ENCODE assay signal across 36 cellular contexts in genomic region chr19:15897026-15897737, GRCh38. TPM values are rescaled to one million over a fixed set of nuclear protein-coding genes. Genes with fewer than 3 reads are reported as not detected.
"Had no signal": no experiment of that assay in that cellular context is flagged by ENCODE, and none has a peak within 500 bp of the region (broad histone marks: within the 10 kb centered on the region; RNA-seq: fewer than 3 reads in every experiment).

No MANE protein-coding gene starts in this region.

- H3K9me3 Mint-ChIP-seq: dendritic cell treated with granulocyte-macrophage colony-stimulating factor and Interleukin-4, amounts not matched to agents 40 ng/mL and 50 ng/mL, for 4 days; natural killer cell; stimulated activated naive CD8-positive, alpha-beta T cell treated with anti-CD3 and anti-CD28 coated beads, Interleukin-15, amount 100 ng/mL, for 72 hours had no signal

- H3K4me1 Mint-ChIP-seq: memory B cell, natural killer cell had no signal

- H3K36me3 ChIP-seq: colonic mucosa, gastrocnemius medialis, heart left ventricle, neutrophil, pancreas, suprapubic skin, vagina had no signal

- H3K27me3 ChIP-seq: colonic mucosa, hepatocyte, pancreas, vagina had no signal

- H3K4me3 ChIP-seq: colonic mucosa, gastrocnemius medialis, heart left ventricle, hepatocyte, lung, pancreas, smooth muscle cell, suprapubic skin, vagina had no signal

- H3K9me3 ChIP-seq: colonic mucosa, gastrocnemius medialis, heart left ventricle, neutrophil, pancreas, suprapubic skin, vagina had no signal

- H3K36me3 Mint-ChIP-seq: natural killer cell had no signal

- H3K4me1 ChIP-seq: colonic mucosa, gastrocnemius medialis, pancreas, vagina had no signal

- DNase-seq: effector memory CD4-positive, alpha-beta T cell; foreskin fibroblast; gastrocnemius medialis; heart left ventricle; left ventricle myocardium superior; natural killer cell; stimulated activated CD4-positive, alpha-beta T cell treated with anti-CD3 and anti-CD28 coated beads, Interleukin-12 subunit alpha, Interleukin-12 subunit beta, amount 100 ng/mL, for 4 hours; stimulated activated CD4-positive, alpha-beta T cell treated with anti-CD3 and anti-CD28 coated beads, Interleukin-1b, Interleukin-23, amount 100 ng/mL, for 48 hours; stimulated activated CD4-positive, alpha-beta T cell treated with anti-CD3 and anti-CD28 coated beads, Interleukin-4, amount 100 ng/mL, for 1 hour; stimulated activated CD8-positive, alpha-beta memory T cell treated with anti-CD3 and anti-CD28 coated beads, Interleukin-4, amount 100 ng/mL, for 48 hours; stimulated activated naive CD4-positive, alpha-beta T cell; stimulated activated naive CD8-positive, alpha-beta T cell treated with anti-CD3 and anti-CD28 coated beads, Interleukin-15, amount 100 ng/mL, for 72 hours; trophoblast cell had no signal

- FAIRE-seq: endometrium, pancreas had no signal

- H3K27ac Mint-ChIP-seq: dendritic cell treated with granulocyte-macrophage colony-stimulating factor and Interleukin-4, amounts not matched to agents 40 ng/mL and 50 ng/mL, for 4 days; memory B cell; natural killer cell had no signal

- H3K4me3 Mint-ChIP-seq: dendritic cell treated with granulocyte-macrophage colony-stimulating factor and Interleukin-4, amounts not matched to agents 40 ng/mL and 50 ng/mL, for 4 days; memory B cell; natural killer cell; stimulated activated naive CD8-positive, alpha-beta T cell treated with anti-CD3 and anti-CD28 coated beads, Interleukin-15, amount 100 ng/mL, for 72 hours had no signal

- H3K27ac ChIP-seq: colonic mucosa, gastrocnemius medialis, heart left ventricle, hepatocyte, neutrophil, pancreas, suprapubic skin, vagina had no signal

RNA-seq across cellular contexts. Expression of gene CYP4F2, which starts 0.7 kb away (rescaled TPM):
- total RNA-seq: chondrocyte, glomerular endothelial cell, heart left ventricle, hepatocyte, kidney epithelial cell, left ventricle myocardium superior, mononuclear cell, omental fat pad, posterior vena cava, pulmonary artery endothelial cell, sciatic nerve, smooth muscle cell had no signal
- polyA plus RNA-seq: heart left ventricle, hepatocyte, lung, neural cell, smooth muscle cell had no signal

RNA-seq across cellular contexts. Expression of gene CYP4F11, which starts 37.1 kb away (rescaled TPM):
- total RNA-seq: chondrocyte, glomerular endothelial cell, hepatocyte, mononuclear cell, natural killer cell, pulmonary artery endothelial cell, smooth muscle cell had no signal
- polyA plus RNA-seq: hepatocyte, neural cell, smooth muscle cell had no signal

RNA-seq across cellular contexts. Expression of gene OR10H4, which starts 51.6 kb away (rescaled TPM):
- total RNA-seq: chondrocyte, colonic mucosa, gastrocnemius medialis, glomerular endothelial cell, heart left ventricle, hepatocyte, kidney epithelial cell, left colon, left ventricle myocardium superior, lung, mononuclear cell, natural killer cell, omental fat pad, pancreas, posterior vena cava, pulmonary artery endothelial cell, sciatic nerve, smooth muscle cell, suprapubic skin, ureter, vagina had no signal
- polyA plus RNA-seq: heart left ventricle, hepatocyte, lung, neural cell, pancreas, smooth muscle cell, thymus had no signal
